ENCODE assay signal across 8 cellular contexts in the genomic region with DNA sequence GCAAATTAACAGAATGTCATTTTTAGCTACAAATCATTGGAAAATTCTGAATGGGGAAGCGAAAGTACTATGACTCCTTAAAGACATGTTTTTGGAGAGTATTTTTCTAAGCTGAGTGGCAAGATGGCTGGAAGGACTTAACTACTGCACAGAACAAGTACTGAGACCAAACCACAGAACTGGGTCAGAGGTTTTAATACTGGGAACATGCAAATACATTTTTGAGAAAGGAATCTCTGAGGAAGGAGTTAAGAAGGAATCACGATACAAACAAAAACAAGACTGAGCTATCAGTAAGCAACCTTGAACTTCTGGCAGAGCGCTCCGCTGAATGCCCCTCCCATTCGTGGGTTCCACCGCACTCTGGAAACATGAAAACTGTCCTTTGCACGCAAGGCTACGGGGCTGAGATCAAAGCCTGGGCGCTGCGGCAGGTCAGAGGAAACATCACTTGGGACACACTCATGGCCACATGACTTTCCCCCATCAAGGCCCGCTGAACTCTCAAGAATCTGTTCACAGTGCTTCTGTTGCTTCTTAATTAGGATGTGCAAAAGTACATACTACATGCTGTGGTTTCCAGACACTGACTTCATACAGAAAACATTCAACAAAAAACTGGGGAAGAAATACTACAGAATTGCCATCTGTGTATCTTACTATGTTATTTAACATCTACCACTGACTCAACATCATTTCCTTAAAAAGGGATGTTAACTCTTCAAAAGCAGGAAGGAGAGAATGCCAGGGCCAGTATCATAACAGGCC. TPM values are rescaled to one million over a fixed set of nuclear protein-coding genes. Genes with fewer than 3 reads are reported as not detected.
DNase-seq lines count a peak whose midpoint lies in the region; FAIRE-seq lines count a peak whose summit lies in the region.

No MANE protein-coding gene starts in this region.

- peak overlapping the region; percentile 85 for H3K27ac Mint-ChIP-seq in activated T-helper 1 cell treated with anti-CD3 and anti-CD28 coated beads, Interleukin-12 subunit alpha, Interleukin-12 subunit beta, Interleukin-2, Interleukin-4 antibody, amounts not matched to agents 30 ng/mL and 10 ng/mL and 1 ng/mL, durations not matched to agents 14 hours and 24 hours and 36 hours

- DNase-seq in GM04504 (ENCODE audit: low read depth): peak; percentile 47
- peak; percentile 85 for DNase-seq in GM23248
- DNase-seq in MG63: peak; percentile 69
- DNase-seq in activated T-helper 1 cell treated with anti-CD3 and anti-CD28 coated beads, Interleukin-12 subunit alpha, Interleukin-12 subunit beta, Interleukin-2, Interleukin-4 antibody, amounts not matched to agents 30 ng/mL and 10 ng/mL and 1 ng/mL, durations not matched to agents 14 hours and 24 hours and 36 hours (ENCODE audit: low spot score): peak; percentile 68
- DNase-seq in cardiac septum (ENCODE audit: low spot score): peak; percentile 77
- peak; percentile 75 for DNase-seq in small intestine
- DNase-seq in globus pallidus (ENCODE audit: low spot score): no peak
- no peak for DNase-seq in GM19240 (ENCODE audit: insufficient read length, low spot score)

- peak overlapping the region; percentile 82 for H2AFZ ChIP-seq in GM23248

- H3K79me2 ChIP-seq in GM23248 (ENCODE audit: insufficient read depth): peaks cover 43% of the 10 kb centered on the region

- H3K9me3 Mint-ChIP-seq in activated T-helper 1 cell treated with anti-CD3 and anti-CD28 coated beads, Interleukin-12 subunit alpha, Interleukin-12 subunit beta, Interleukin-2, Interleukin-4 antibody, amounts not matched to agents 30 ng/mL and 10 ng/mL and 1 ng/mL, durations not matched to agents 14 hours and 24 hours and 36 hours: no peaks in the 10 kb centered on the region

- H3K27ac ChIP-seq in GM23248: peak overlapping the region; percentile 74
- H3K27ac ChIP-seq in small intestine (ENCODE audit: low read depth in 1 of 2, low read length in 1 of 2): peak overlapping the region; percentile 64 to 73

- peak overlapping the region; percentile 87 for H3K4me2 ChIP-seq in GM23248 (ENCODE audit: unreplicated experiment)

- in situ Hi-C loops in GM23248 (cut with MboI): loop anchor here (25.0 kb wide), 1 partner anchor 361 kb away; no protein-coding TSS in a partner anchor

- H3K36me3 Mint-ChIP-seq in activated T-helper 1 cell treated with anti-CD3 and anti-CD28 coated beads, Interleukin-12 subunit alpha, Interleukin-12 subunit beta, Interleukin-2, Interleukin-4 antibody, amounts not matched to agents 30 ng/mL and 10 ng/mL and 1 ng/mL, durations not matched to agents 14 hours and 24 hours and 36 hours (ENCODE audit: low read depth): peaks cover 8% of the 10 kb centered on the region

- H3K4me1 ChIP-seq in GM23248 (ENCODE audit: insufficient read depth): peaks cover 8% of the 10 kb centered on the region; the same call in 1 of the 2 replicates
- H3K4me1 ChIP-seq in small intestine (ENCODE audit: control insufficient read depth in 2 of 2, insufficient read depth in 1 of 2, low read depth in 1 of 2, low read length in 1 of 2): peaks cover 2 to 7% of the 10 kb centered on the region in 2 donors

- H3K27me3 ChIP-seq in GM23248 (replicated peaks; ENCODE audit: insufficient read depth) (no peaks in the 10 kb centered on the region), MG63 (no peaks in the 10 kb centered on the region), small intestine (ENCODE audit: control insufficient read depth in 2 of 2, insufficient read depth in 2 of 2, low read length in 2 of 2) (no peaks in the 10 kb centered on the region)

- no peaks in the 10 kb centered on the region for H3K9me3 ChIP-seq in GM23248 (ENCODE audit: low read depth)
- H3K9me3 ChIP-seq in MG63: no peaks in the 10 kb centered on the region
- H3K9me3 ChIP-seq in small intestine (ENCODE audit: control insufficient read depth, low read depth): no peaks in the 10 kb centered on the region

- H4K20me1 ChIP-seq in GM23248 (ENCODE audit: insufficient read depth): no peaks in the 10 kb centered on the region

- H3K9ac ChIP-seq in GM23248: peak overlapping the region; percentile 74

- no peaks in the 10 kb centered on the region for H3K9me2 ChIP-seq in GM23248 (ENCODE audit: insufficient read depth)

- 1 to 3% methylated on average over 11 of the region's 11 CpGs for WGBS in GM23248 (ENCODE audit: low coverage in 1 of 2, low lambda C conversion rate in 2 of 2, missing lambda C conversion rate in 2 of 2), 2 experiments
- 6 to 20% (median 13%) methylated on average over 11 of the region's 11 CpGs for WGBS in small intestine, 3 donors

- peak overlapping the region; percentile 68 for H3K4me3 ChIP-seq in GM23248
- peak overlapping the region; percentile 33 for H3K4me3 ChIP-seq in MG63
- peak overlapping the region in 1 of 2 donors; percentile 0 for H3K4me3 ChIP-seq in small intestine (ENCODE audit: low read depth in 1 of 2, low read length in 2 of 2)

- H3K4me1 Mint-ChIP-seq in activated T-helper 1 cell treated with anti-CD3 and anti-CD28 coated beads, Interleukin-12 subunit alpha, Interleukin-12 subunit beta, Interleukin-2, Interleukin-4 antibody, amounts not matched to agents 30 ng/mL and 10 ng/mL and 1 ng/mL, durations not matched to agents 14 hours and 24 hours and 36 hours (ENCODE audit: low read depth): peaks cover 21% of the 10 kb centered on the region

- H3F3A ChIP-seq in GM23248 (ENCODE audit: insufficient read depth): peaks cover 22% of the 10 kb centered on the region; the same call in 1 of the 2 replicates

- H3K4me3 Mint-ChIP-seq in activated T-helper 1 cell treated with anti-CD3 and anti-CD28 coated beads, Interleukin-12 subunit alpha, Interleukin-12 subunit beta, Interleukin-2, Interleukin-4 antibody, amounts not matched to agents 30 ng/mL and 10 ng/mL and 1 ng/mL, durations not matched to agents 14 hours and 24 hours and 36 hours: peak overlapping the region; percentile 75

- H3K27me3 Mint-ChIP-seq in activated T-helper 1 cell treated with anti-CD3 and anti-CD28 coated beads, Interleukin-12 subunit alpha, Interleukin-12 subunit beta, Interleukin-2, Interleukin-4 antibody, amounts not matched to agents 30 ng/mL and 10 ng/mL and 1 ng/mL, durations not matched to agents 14 hours and 24 hours and 36 hours (ENCODE audit: insufficient read depth): no peaks in the 10 kb centered on the region

- no peak for FAIRE-seq in small intestine (lab: Jason Lieb, UNC)

- no peaks in the 10 kb centered on the region for H3K36me3 ChIP-seq in GM23248 (ENCODE audit: low read depth)
- peaks cover 4% of the 10 kb centered on the region; the same call in 1 of the 2 replicates for H3K36me3 ChIP-seq in MG63
- no peaks in the 10 kb centered on the region for H3K36me3 ChIP-seq in small intestine (ENCODE audit: control insufficient read depth in 2 of 2, insufficient read depth in 2 of 2, low read length in 2 of 2)

- intact Hi-C loops in activated T-helper 1 cell treated with anti-CD3 and anti-CD28 coated beads, Interleukin-12 subunit alpha, Interleukin-12 subunit beta, Interleukin-2, Interleukin-4 antibody, amounts not matched to agents 30 ng/mL and 10 ng/mL and 1 ng/mL, durations not matched to agents 14 hours and 24 hours and 36 hours (cut with micrococcal nuclease): loop anchor here (1.0 to 5.0 kb wide), 3 partner anchors 11 to 1986 kb away; no protein-coding TSS in a partner anchor
- intact Hi-C loops in cardiac septum (cut with DNase I): no loop called here

RNA-seq across cellular contexts. Expression of gene SLC23A2, which starts 27.8 kb away (rescaled TPM):
- 9.6 and 11.0 TPM in 2 replicates for total RNA-seq in GM23248 (2014; rRNA removed; shearing (Covaris generic))
- polyA plus RNA-seq in GM23248 (2016; fragmentation: Nextera tagmentation; extraction: Ambion mirVana): 5.8 and 5.9 TPM in 2 replicates
- 5.1 and 5.9 TPM in 2 replicates for total RNA-seq in MG63 (2014; rRNA removed; shearing (Covaris generic); ENCODE audit: low replicate concordance)
- 28.5 and 31.5 TPM in 2 replicates for total RNA-seq in activated T-helper 1 cell treated with anti-CD3 and anti-CD28 coated beads, Interleukin-12 subunit alpha, Interleukin-12 subunit beta, Interleukin-2, Interleukin-4 antibody, amounts not matched to agents 30 ng/mL and 10 ng/mL and 1 ng/mL, durations not matched to agents 14 hours and 24 hours and 36 hours
- total RNA-seq in cardiac septum: 10.0 TPM
- polyA plus RNA-seq in small intestine: 1 to 10 TPM; 1.4 to 5.1 (median 3.4) TPM

Comparison
In these comparisons a context has a peak if more than half of its experiments do, and no peak if none do; other contexts are left out.
1. DNase-seq: peak in GM04504 (single experiment), GM23248 (single experiment), MG63 (single experiment), activated T-helper 1 cell treated with anti-CD3 and anti-CD28 coated beads, Interleukin-12 subunit alpha, Interleukin-12 subunit beta, Interleukin-2, Interleukin-4 antibody, amounts not matched to agents 30 ng/mL and 10 ng/mL and 1 ng/mL, durations not matched to agents 14 hours and 24 hours and 36 hours (single experiment), cardiac septum (single experiment) and small intestine (single experiment); none in globus pallidus (single experiment) and GM19240 (single experiment).